Comparison of ENCODE assay signal across 34 cellular contexts in genomic region chr18:13298262-13298661, GRCh38.
"Had no signal": no experiment of that assay in that cellular context is flagged by ENCODE, and none has a peak within 500 bp of the region (broad histone marks: within the 10 kb centered on the region; RNA-seq: fewer than 3 reads in every experiment).

No MANE protein-coding gene starts in this region.

- H3K4me1 Mint-ChIP-seq: central memory CD8-positive, alpha-beta T cell had no signal

- H3K4me3 Mint-ChIP-seq: activated B cell treated with CpG ODN at 0.5 μM for 24 hours; activated CD8-positive, alpha-beta T cell treated with anti-CD3 and anti-CD28 coated beads for 36 hours; activated naive CD4-positive, alpha-beta T cell treated with anti-CD3 and anti-CD28 coated beads, Interleukin-2, amount 50 U/mL, for 24 hours; activated naive CD8-positive, alpha-beta T cell treated with anti-CD3 and anti-CD28 coated beads for 36 hours; activated T-cell treated with anti-CD3 and anti-CD28 coated beads, Interleukin-2, amount 50 U/mL, for 4 hours; activated T-helper 17 cell treated with anti-CD3 and anti-CD28 coated beads, Interleukin-2, amount 50 U/mL, for 72 hours; brain; central memory CD8-positive, alpha-beta T cell; dendritic cell treated with granulocyte-macrophage colony-stimulating factor and Interleukin-4, amounts not matched to agents 40 ng/mL and 50 ng/mL, for 4 days; T-helper 17 cell; T-helper 2 cell treated with Interferon-gamma antibody and Interleukin-4, amounts not matched to agents 5 μg/mL and 100 μg/mL, for 36 hours had no signal

- H3K27ac ChIP-seq: ascending aorta, breast epithelium, cardiac muscle cell, coronary artery, esophagus muscularis mucosa, foreskin keratinocyte, gastrocnemius medialis, heart left ventricle, WERI-Rb-1 had no signal

- H3K9me3 ChIP-seq: ascending aorta, breast epithelium, esophagus muscularis mucosa, gastrocnemius medialis, heart left ventricle had no signal

- H3K4me3 ChIP-seq: ascending aorta, breast epithelium, cardiac muscle cell, coronary artery, dorsolateral prefrontal cortex, esophagus muscularis mucosa, gastrocnemius medialis, heart left ventricle had no signal

- H3K4me1 ChIP-seq: breast epithelium, foreskin keratinocyte had no signal

- H3K27me3 Mint-ChIP-seq: activated CD8-positive, alpha-beta T cell treated with anti-CD3 and anti-CD28 coated beads for 36 hours; activated naive CD4-positive, alpha-beta T cell treated with anti-CD3 and anti-CD28 coated beads, Interleukin-2, amount 50 U/mL, for 24 hours; activated naive CD8-positive, alpha-beta T cell treated with anti-CD3 and anti-CD28 coated beads for 36 hours; activated T-helper 17 cell treated with anti-CD3 and anti-CD28 coated beads, Interleukin-2, amount 50 U/mL, for 72 hours; brain; T-helper 17 cell had no signal

- H3K9me3 Mint-ChIP-seq: activated B cell treated with CpG ODN at 0.5 μM for 24 hours; activated CD8-positive, alpha-beta T cell treated with anti-CD3 and anti-CD28 coated beads for 36 hours; activated naive CD4-positive, alpha-beta T cell treated with anti-CD3 and anti-CD28 coated beads, Interleukin-2, amount 50 U/mL, for 24 hours; activated naive CD8-positive, alpha-beta T cell treated with anti-CD3 and anti-CD28 coated beads for 36 hours; activated T-cell treated with anti-CD3 and anti-CD28 coated beads, Interleukin-2, amount 50 U/mL, for 4 hours; activated T-helper 17 cell treated with anti-CD3 and anti-CD28 coated beads, Interleukin-2, amount 50 U/mL, for 72 hours; central memory CD8-positive, alpha-beta T cell; dendritic cell treated with granulocyte-macrophage colony-stimulating factor and Interleukin-4, amounts not matched to agents 40 ng/mL and 50 ng/mL, for 4 days; T-helper 2 cell treated with Interferon-gamma antibody and Interleukin-4, amounts not matched to agents 5 μg/mL and 100 μg/mL, for 36 hours had no signal

- DNase-seq: activated B cell treated with CpG ODN at 0.5 μM for 24 hours; activated CD4-positive, alpha-beta T cell treated with anti-CD3 and anti-CD28 coated beads for 48 hours; activated CD4-positive, alpha-beta T cell treated with anti-CD3 and anti-CD28 coated beads, Interleukin-2, amount 50 U/mL, for 1 hour; activated CD4-positive, alpha-beta T cell treated with anti-CD3 and anti-CD28 coated beads, Interleukin-2, amount 50 U/mL, for 48 hours; activated CD8-positive, alpha-beta memory T cell treated with anti-CD3 and anti-CD28 coated beads for 24 hours; activated CD8-positive, alpha-beta T cell treated with anti-CD3 and anti-CD28 coated beads for 36 hours; activated effector memory CD4-positive, alpha-beta T cell treated with Interleukin-2 at 50 U/mL for 16 hours; activated gamma-delta T cell treated with Interleukin-2 at 50 U/mL for 16 hours; activated naive CD4-positive, alpha-beta T cell treated with Interleukin-2 at 50 U/mL for 16 hours; activated naive CD8-positive, alpha-beta T cell treated with anti-CD3 and anti-CD28 coated beads for 36 hours; activated T-cell treated with anti-CD3 and anti-CD28 coated beads, Interleukin-2, amount 50 U/mL, for 4 hours; dorsolateral prefrontal cortex; effector memory CD4-positive, alpha-beta T cell; erythroblast; foreskin keratinocyte; gastrocnemius medialis; glutamatergic neuron; heart left ventricle; T-helper 1 cell; T-helper 17 cell; T1000; WERI-Rb-1 had no signal

- ATAC-seq: activated CD4-positive, CD25-positive, alpha-beta regulatory T cell treated with anti-CD3 and anti-CD28 coated beads, Interleukin-2, amount 50 U/mL, for 24 hours; activated CD8-positive, alpha-beta T cell treated with anti-CD3 and anti-CD28 coated beads for 36 hours; activated T-cell treated with anti-CD3 and anti-CD28 coated beads, Interleukin-2, amount 50 U/mL, for 4 hours; activated T-helper 17 cell treated with anti-CD3 and anti-CD28 coated beads, Interleukin-2, amount 50 U/mL, for 72 hours; foreskin keratinocyte; gastrocnemius medialis; heart left ventricle; T-helper 17 cell had no signal

- H3K36me3 Mint-ChIP-seq: activated naive CD4-positive, alpha-beta T cell treated with anti-CD3 and anti-CD28 coated beads, Interleukin-2, amount 50 U/mL, for 24 hours; brain had no signal

- H3K27me3 ChIP-seq: ascending aorta, breast epithelium, cardiac muscle cell, dorsolateral prefrontal cortex, esophagus muscularis mucosa, foreskin keratinocyte, gastrocnemius medialis, heart left ventricle had no signal

- H3K36me3 ChIP-seq: ascending aorta, breast epithelium, cardiac muscle cell, esophagus muscularis mucosa, gastrocnemius medialis, heart left ventricle, WERI-Rb-1 had no signal

- H3K27ac Mint-ChIP-seq: activated B cell treated with CpG ODN at 0.5 μM for 24 hours; activated CD8-positive, alpha-beta T cell treated with anti-CD3 and anti-CD28 coated beads for 36 hours; activated naive CD4-positive, alpha-beta T cell treated with anti-CD3 and anti-CD28 coated beads, Interleukin-2, amount 50 U/mL, for 24 hours; activated naive CD8-positive, alpha-beta T cell treated with anti-CD3 and anti-CD28 coated beads for 36 hours; activated T-helper 17 cell treated with anti-CD3 and anti-CD28 coated beads, Interleukin-2, amount 50 U/mL, for 72 hours; brain; dendritic cell treated with granulocyte-macrophage colony-stimulating factor and Interleukin-4, amounts not matched to agents 40 ng/mL and 50 ng/mL, for 4 days; T-helper 2 cell treated with Interferon-gamma antibody and Interleukin-4, amounts not matched to agents 5 μg/mL and 100 μg/mL, for 36 hours had no signal
